8 cellular contexts compared by ENCODE assay signal in the genomic region with DNA sequence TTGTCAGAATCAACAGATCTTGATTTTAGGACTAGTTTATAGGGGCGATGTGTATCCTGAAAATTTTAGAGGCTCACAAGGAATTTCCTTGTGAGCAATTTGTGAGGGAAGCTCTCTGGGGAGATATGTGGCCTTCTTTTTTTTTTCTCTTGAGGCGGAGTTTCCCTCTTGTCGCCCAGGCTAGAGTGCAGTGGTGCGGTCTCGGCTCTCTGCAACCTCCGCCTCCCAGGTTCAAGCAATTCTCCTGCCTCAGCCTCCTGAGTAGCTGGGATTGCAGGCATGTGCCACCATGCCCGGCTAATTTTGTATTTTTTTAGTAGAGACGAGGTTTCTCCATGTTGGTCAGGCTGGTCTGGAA. TPM values are rescaled to one million over a fixed set of nuclear protein-coding genes. Genes with fewer than 3 reads are reported as not detected.
DNase-seq lines count a peak whose midpoint lies in the region; ATAC-seq, FAIRE-seq and TF ChIP-seq lines count a peak whose summit lies in the region.
"Not testable (repeated sequence)": the region's sequence is repeated elsewhere in the genome, so short reads cannot be mapped to it uniquely, and the experiment has no call there.

No MANE protein-coding gene starts in this region.

- H3K27me3 ChIP-seq in CD4-positive, CD25-positive, alpha-beta regulatory T cell (ENCODE audit: control insufficient read depth, insufficient read depth, low read length); PC-9 (ENCODE audit: insufficient read depth, low read depth); GM12878 (replicated peaks in 1 of 2; ENCODE audit: control insufficient read depth in 2 of 2, insufficient read depth in 2 of 2, low read length in 1 of 2); stomach: not testable (repeated sequence)

- not testable (repeated sequence) for H3K9me3 ChIP-seq in CD4-positive, CD25-positive, alpha-beta regulatory T cell (ENCODE audit: control insufficient read depth in 2 of 2, low read length in 2 of 2); PC-9 (ENCODE audit: insufficient read depth, low read depth); GM12878 (replicated peaks; ENCODE audit: control insufficient read depth, insufficient read depth, low read length); stomach

- peaks cover 19% of the 10 kb centered on the region for H3K4me1 ChIP-seq in CD4-positive, CD25-positive, alpha-beta regulatory T cell (ENCODE audit: control insufficient read depth, insufficient read depth, low read length, poor library complexity, severe bottlenecking)
- H3K4me1 ChIP-seq in PC-9 (replicated peaks; ENCODE audit: insufficient read depth) (peaks cover 14% of the 10 kb centered on the region), stomach (peaks cover 14 to 33% (median 32%) of the 10 kb centered on the region in 4 donors)
- not testable (repeated sequence) for H3K4me1 ChIP-seq in GM12878 (ENCODE audit: control insufficient read depth, insufficient read depth, low read length)

- H2AFZ ChIP-seq in PC-9, result peak overlapping the region; percentile 97; the same call in 1 of the 2 replicates
- H2AFZ ChIP-seq in GM12878 (ENCODE audit: control insufficient read depth, low read depth, low read length), result not testable (repeated sequence)

- in situ Hi-C loops in GM12878 (cut with MboI), result not testable (repeated sequence)

- not testable (repeated sequence) for TF ChIP-seq POLR2A in GM12878 (IDR thresholded peaks at IDR 0.05; ENCODE audit: low read depth, low read length); stomach (IDR thresholded peaks at IDR 0.05)

- H3K36me3 Mint-ChIP-seq in CD4-positive, CD25-positive, alpha-beta regulatory T cell, result not testable (repeated sequence)
- H3K36me3 Mint-ChIP-seq in activated CD4-positive, alpha-beta memory T cell treated with anti-CD3 and anti-CD28 coated beads, Interleukin-2, amount 10 ng/mL, durations not matched to agents 7 days and 5 days (ENCODE audit: low read depth), result peaks cover 31% of the 10 kb centered on the region
- H3K36me3 Mint-ChIP-seq in natural killer cell treated with Interleukin-12 subunit alpha and Interleukin-12 subunit beta and Interleukin-15 and Interleukin-18, amount 100 ng/mL, for 72 hours, result peaks cover 16% of the 10 kb centered on the region

- H3K4me1 Mint-ChIP-seq in CD4-positive, CD25-positive, alpha-beta regulatory T cell, result peaks cover 5 to 30% (median 18%) of the 10 kb centered on the region in 4 donors
- peaks cover 31% of the 10 kb centered on the region for H3K4me1 Mint-ChIP-seq in activated CD4-positive, alpha-beta memory T cell treated with anti-CD3 and anti-CD28 coated beads, Interleukin-2, amount 10 ng/mL, durations not matched to agents 7 days and 5 days
- H3K4me1 Mint-ChIP-seq in natural killer cell treated with Interleukin-12 subunit alpha and Interleukin-12 subunit beta and Interleukin-15 and Interleukin-18, amount 100 ng/mL, for 72 hours (ENCODE audit: low read depth in 2 of 2), result peaks cover 12 to 14% of the 10 kb centered on the region in 2 donors

- BruUV-seq in PC-9 (replicated peaks; lab: Mats Ljungman, UMichigan); GM12878 (replicated peaks; lab: Mats Ljungman, UMichigan): not testable (repeated sequence)

- CTCF ChIA-PET in HEK293T (lab: Yijun Ruan, JAX), result interaction anchor here (1.9 to 2.3 kb wide), 2 partner anchors 33 to 93 kb away, joined by 8 to 11 read pairs; no protein-coding TSS in a partner anchor
- CTCF ChIA-PET in PC-9 (lab: Charles Lee), result interaction anchor here (0.6 kb wide), 2 partner anchors 23 to 220 kb away, joined by 4 to 5 read pairs; no protein-coding TSS in a partner anchor
- CTCF ChIA-PET in activated CD4-positive, alpha-beta memory T cell treated with anti-CD3 and anti-CD28 coated beads, Interleukin-2, amount 10 ng/mL, durations not matched to agents 7 days and 5 days (lab: Charles Lee), result interaction anchor here (0.6 to 3.0 kb wide), 5 partner anchors 27 to 246 kb away, joined by 3 to 21 read pairs (median 8); partner anchors contain the start of gene MIF4GD
- CTCF ChIA-PET in GM12878 (lab: Yijun Ruan, JAX), result interaction anchor here (0.6 to 12.2 kb wide), 9 partner anchors 16 to 245 kb away, joined by 3 to 293 read pairs (median 3); partner anchors contain the start of gene ARMC7

- peak overlapping the region; percentile 99 for H3K4me2 ChIP-seq in PC-9
- H3K4me2 ChIP-seq in GM12878 (ENCODE audit: control insufficient read depth, insufficient read depth), result peak overlapping the region; percentile 34

- SMC1A ChIA-PET in GM12878 (lab: Charles Lee; ENCODE audit: uncharacterized antibody, unreplicated experiment), result interaction anchor here (1.0 to 2.2 kb wide), 5 partner anchors 63 to 246 kb away, joined by 3 to 14 read pairs (median 6); partner anchors contain the start of gene SLC25A19

- not testable (repeated sequence) for FAIRE-seq in GM12878 (lab: Jason Lieb, UNC)

- H4K20me1 ChIP-seq in PC-9 (ENCODE audit: insufficient read depth); GM12878 (ENCODE audit: control insufficient read depth, insufficient read depth): not testable (repeated sequence)

- intact Hi-C loops in PC-9 (cut with micrococcal nuclease; ENCODE audit: unreplicated experiment), result loop anchor here (10.0 kb wide), 1 partner anchor 172 kb away; no protein-coding TSS in a partner anchor
- intact Hi-C loops in GM12878 (cut with micrococcal nuclease; ENCODE audit: unreplicated experiment); stomach (cut with DNase I; ENCODE audit: low total_unique reads): not testable (repeated sequence)

- 28% methylated on average over 8 of the region's 8 CpGs for WGBS in GM12878 (ENCODE audit: insufficient coverage, insufficient replicate concordance, low lambda C conversion rate, missing lambda C conversion rate)
- 81 to 87% (median 84%) methylated on average over 7 to 8 of the region's 8 CpGs for WGBS in stomach, 5 donors

- not testable (repeated sequence) for H3K27ac ChIP-seq in CD4-positive, CD25-positive, alpha-beta regulatory T cell (ENCODE audit: insufficient read depth, low read length, poor library complexity, severe bottlenecking); PC-9; GM12878 (ENCODE audit: control insufficient read depth, insufficient read depth); stomach

- TF ChIP-seq RAD21 in GM12878 (IDR thresholded peaks at IDR 0.05; ENCODE audit: insufficient read depth, low read depth, low read length), result not testable (repeated sequence)

- TF ChIP-seq EP300 in GM12878 (IDR thresholded peaks at IDR 0.05; ENCODE audit: borderline replicate concordance in 1 of 2, control insufficient read depth in 1 of 2, low read depth in 2 of 2, low read length in 2 of 2); stomach (IDR thresholded peaks at IDR 0.05): not testable (repeated sequence)

- H3K4me3 Mint-ChIP-seq in CD4-positive, CD25-positive, alpha-beta regulatory T cell, result peak overlapping the region; percentile 95 to 96 (median 96)
- peak overlapping the region; percentile 86 for H3K4me3 Mint-ChIP-seq in activated CD4-positive, alpha-beta memory T cell treated with anti-CD3 and anti-CD28 coated beads, Interleukin-2, amount 10 ng/mL, durations not matched to agents 7 days and 5 days
- H3K4me3 Mint-ChIP-seq in natural killer cell treated with Interleukin-12 subunit alpha and Interleukin-12 subunit beta and Interleukin-15 and Interleukin-18, amount 100 ng/mL, for 72 hours, result peak overlapping the region; percentile 98

- H3K79me2 ChIP-seq in PC-9 (ENCODE audit: low read depth), result peaks cover 51% of the 10 kb centered on the region
- peaks cover 37% of the 10 kb centered on the region for H3K79me2 ChIP-seq in GM12878 (ENCODE audit: control insufficient read depth, insufficient read depth, low read length)

- not testable (repeated sequence) for H3K9me3 Mint-ChIP-seq in CD4-positive, CD25-positive, alpha-beta regulatory T cell; activated CD4-positive, alpha-beta memory T cell treated with anti-CD3 and anti-CD28 coated beads, Interleukin-2, amount 10 ng/mL, durations not matched to agents 7 days and 5 days; natural killer cell treated with Interleukin-12 subunit alpha and Interleukin-12 subunit beta and Interleukin-15 and Interleukin-18, amount 100 ng/mL, for 72 hours

- ATAC-seq in CD4-positive, CD25-positive, alpha-beta regulatory T cell (ENCODE audit: low read depth in 2 of 2); GM12878; natural killer cell treated with Interleukin-12 subunit alpha and Interleukin-12 subunit beta and Interleukin-15 and Interleukin-18, amount 100 ng/mL, for 72 hours: not testable (repeated sequence)

- RAD21 ChIA-PET in GM12878 (lab: Charles Lee; ENCODE audit: unreplicated experiment), result interaction anchor here (0.7 to 1.0 kb wide), 2 partner anchors 18 to 64 kb away, joined by 3 read pairs; partner anchors contain the start of gene MIF4GD

- POLR2A ChIA-PET in HEK293T (lab: Yijun Ruan, JAX), result interaction anchor here (0.7 to 3.5 kb wide), 14 partner anchors 9 to 334 kb away, joined by 3 to 19 read pairs (median 6); partner anchors contain the start of genes ARMC7, GGA3, KCTD2 and MRPS7
- POLR2A ChIA-PET in PC-9 (lab: Charles Lee; ENCODE audit: unreplicated experiment); GM12878 (lab: Charles Lee): not testable (repeated sequence)
- POLR2A ChIA-PET in activated CD4-positive, alpha-beta memory T cell treated with anti-CD3 and anti-CD28 coated beads, Interleukin-2, amount 10 ng/mL, durations not matched to agents 7 days and 5 days (lab: Charles Lee), result interaction anchor here (0.9 to 5.6 kb wide), 7 partner anchors 9 to 247 kb away, joined by 3 to 43 read pairs (median 8); partner anchors contain the start of genes GGA3, MIF4GD, MRPS7 and SUMO2

- TF ChIP-seq CTCF in PC-9 (conservative IDR thresholded peaks at IDR 0.05); GM12878 (IDR thresholded peaks at IDR 0.05 in 2 of 3, conservative IDR thresholded peaks at IDR 0.05 in 1 of 3; ENCODE audit: control insufficient read depth in 2 of 3, extremely low read depth in 1 of 3, insufficient read depth in 1 of 3, low read depth in 3 of 3, low read length in 3 of 3); fibroblast of villous mesenchyme (IDR thresholded peaks at IDR 0.05; ENCODE audit: insufficient read depth, low read depth, low read length); stomach (IDR thresholded peaks at IDR 0.05): not testable (repeated sequence)

- not testable (repeated sequence) for H3K27me3 Mint-ChIP-seq in CD4-positive, CD25-positive, alpha-beta regulatory T cell; activated CD4-positive, alpha-beta memory T cell treated with anti-CD3 and anti-CD28 coated beads, Interleukin-2, amount 10 ng/mL, durations not matched to agents 7 days and 5 days; natural killer cell treated with Interleukin-12 subunit alpha and Interleukin-12 subunit beta and Interleukin-15 and Interleukin-18, amount 100 ng/mL, for 72 hours

- not testable (repeated sequence) for H3K9me2 ChIP-seq in PC-9 (ENCODE audit: insufficient read depth)

- peak overlapping the region in 2 of 3 donors; percentile 9 to 97 for H3K27ac Mint-ChIP-seq in CD4-positive, CD25-positive, alpha-beta regulatory T cell
- not testable (repeated sequence) for H3K27ac Mint-ChIP-seq in activated CD4-positive, alpha-beta memory T cell treated with anti-CD3 and anti-CD28 coated beads, Interleukin-2, amount 10 ng/mL, durations not matched to agents 7 days and 5 days
- peak overlapping the region; percentile 95 to 98 for H3K27ac Mint-ChIP-seq in natural killer cell treated with Interleukin-12 subunit alpha and Interleukin-12 subunit beta and Interleukin-15 and Interleukin-18, amount 100 ng/mL, for 72 hours

- H3F3A ChIP-seq in PC-9 (ENCODE audit: insufficient read depth, low read depth), result peaks cover 26% of the 10 kb centered on the region

- peaks cover 32% of the 10 kb centered on the region for H3K36me3 ChIP-seq in CD4-positive, CD25-positive, alpha-beta regulatory T cell (ENCODE audit: control insufficient read depth, insufficient read depth, low read length)
- H3K36me3 ChIP-seq in PC-9 (ENCODE audit: low read depth) (peaks cover 18% of the 10 kb centered on the region), stomach (peaks cover 21 to 37% (median 34%) of the 10 kb centered on the region in 4 donors)
- not testable (repeated sequence) for H3K36me3 ChIP-seq in GM12878 (ENCODE audit: control insufficient read depth in 2 of 2, insufficient read depth in 2 of 2, low read length in 1 of 2)

- H3K9ac ChIP-seq in GM12878 (ENCODE audit: control insufficient read depth, insufficient read depth, low read length), result peak overlapping the region; percentile 89

- H3K4me3 ChIP-seq in CD4-positive, CD25-positive, alpha-beta regulatory T cell (ENCODE audit: low read depth, low read length), result not testable (repeated sequence)
- peak overlapping the region; percentile 93 for H3K4me3 ChIP-seq in PC-9
- H3K4me3 ChIP-seq in GM12878, result peak overlapping the region; percentile 77; the same call in 1 of the 2 replicates
- peak overlapping the region; percentile 7 for H3K4me3 ChIP-seq in fibroblast of villous mesenchyme (ENCODE audit: low read depth, low read length)
- peak overlapping the region in 3 of 4 donors; percentile 87 to 96 (median 88) for H3K4me3 ChIP-seq in stomach

- DNase-seq in CD4-positive, CD25-positive, alpha-beta regulatory T cell; HEK293T (ENCODE audit: extremely low spot score); PC-9; activated CD4-positive, alpha-beta memory T cell treated with anti-CD3 and anti-CD28 coated beads, Interleukin-2, amount 10 ng/mL, durations not matched to agents 7 days and 5 days; GM12878 (ENCODE audit: low read depth, low spot score); fibroblast of villous mesenchyme (ENCODE audit: low read depth); natural killer cell treated with Interleukin-12 subunit alpha and Interleukin-12 subunit beta and Interleukin-15 and Interleukin-18, amount 100 ng/mL, for 72 hours (ENCODE audit: low spot score); stomach: not testable (repeated sequence)

RNA-seq across cellular contexts. Expression of gene NUP85, which starts 1.6 kb away (rescaled TPM):
- 79.5 TPM for total RNA-seq in CD4-positive, CD25-positive, alpha-beta regulatory T cell
- 10 to 100 TPM; 31.1 to 60.7 (median 44.3) TPM for polyA plus RNA-seq in CD4-positive, CD25-positive, alpha-beta regulatory T cell
- total RNA-seq in PC-9 (2021) (64.2 and 73.1 TPM in 2 replicates), GM12878 (2014; rRNA removed) (47.1 and 57.8 TPM in 2 replicates), GM12878 (2014; rRNA removed; fragmentation: Illumina TruSeq; extraction: Trizol) (52.9 and 54.0 TPM in 2 replicates), GM12878 (2021) (82.5 and 97.9 TPM in 2 replicates), fibroblast of villous mesenchyme (31.1 and 31.6 TPM in 2 replicates), stomach (100 to 1,000 TPM in 1 of 5 donors, 10 to 100 TPM in 4; 20.3 to 220 (median 29.2) TPM)
- total RNA-seq in activated CD4-positive, alpha-beta memory T cell treated with anti-CD3 and anti-CD28 coated beads, Interleukin-2, amount 10 ng/mL, durations not matched to agents 7 days and 5 days, result 100 to 1,000 TPM; 109 to 116 TPM
- total RNA-seq in GM12878 (2013; cell fraction: nucleolus; rRNA removed), result 89.4 and 98.6 TPM in 2 replicates
- 58.6 TPM for polyA plus RNA-seq in GM12878 (2011; ENCODE audit: low read depth)
- polyA plus RNA-seq in GM12878 (2011; rRNA removed) (80.8 and 92.9 TPM in 2 replicates), GM12878 (2014; fragmentation: Illumina TruSeq; extraction: Trizol) (59.6 and 65.9 TPM in 2 replicates), GM12878 (2014; fragmentation: Nextera tagmentation; extraction: Ambion mirVana) (100 to 1,000 TPM; 127 to 135 TPM), GM12878 (2014; rRNA removed) (83.2 and 87.8 TPM in 2 replicates), GM12878 (2016; fragmentation: Nextera tagmentation; extraction: Ambion mirVana) (100 to 1,000 TPM; 103 to 104 TPM), stomach (10 to 100 TPM; 21.5 to 52.1 (median 37.3) TPM)
- polyA plus RNA-seq in GM12878 (2011; cell fraction: cytosol; rRNA removed), result 112 and 130 TPM in 2 replicates
- polyA plus RNA-seq in GM12878 (2011; cell fraction: nucleus; rRNA removed), result 362 and 389 TPM in 2 replicates
- 37.7 and 46.3 TPM in 2 replicates for polyA plus RNA-seq in GM12878 (2012)
- polyA minus RNA-seq in GM12878 (2011; rRNA and poly(A)+ RNA removed), result 80.2 and 80.8 TPM in 2 replicates
- polyA minus RNA-seq in GM12878 (2011; cell fraction: cytosol; rRNA and poly(A)+ RNA removed), result 24.1 and 34.9 TPM in 2 replicates
- 54.2 and 98.1 TPM in 2 replicates for polyA minus RNA-seq in GM12878 (2011; cell fraction: nucleus; rRNA and poly(A)+ RNA removed)
- total RNA-seq in natural killer cell treated with Interleukin-12 subunit alpha and Interleukin-12 subunit beta and Interleukin-15 and Interleukin-18, amount 100 ng/mL, for 72 hours, result 100 to 1,000 TPM in 1 of 2 donors, 10 to 100 TPM in 1; 94.1 to 202 TPM

RNA-seq across cellular contexts. Expression of gene SUMO2, which starts 24.3 kb away (rescaled TPM):
- 318 TPM for total RNA-seq in CD4-positive, CD25-positive, alpha-beta regulatory T cell
- polyA plus RNA-seq in CD4-positive, CD25-positive, alpha-beta regulatory T cell, result 100 to 1,000 TPM; 416 to 660 (median 495) TPM
- total RNA-seq in PC-9 (2021) (425 and 486 TPM in 2 replicates), GM12878 (2014; rRNA removed) (163 and 207 TPM in 2 replicates), GM12878 (2014; rRNA removed; fragmentation: Illumina TruSeq; extraction: Trizol) (312 and 322 TPM in 2 replicates), GM12878 (2021) (506 and 514 TPM in 2 replicates), fibroblast of villous mesenchyme (79.2 and 124 TPM in 2 replicates), stomach (10 to 100 TPM; 10.7 to 88.1 (median 53.6) TPM)
- total RNA-seq in activated CD4-positive, alpha-beta memory T cell treated with anti-CD3 and anti-CD28 coated beads, Interleukin-2, amount 10 ng/mL, durations not matched to agents 7 days and 5 days, result 100 to 1,000 TPM; 548 to 559 TPM
- total RNA-seq in GM12878 (2013; cell fraction: nucleolus; rRNA removed), result 19.8 and 21.3 TPM in 2 replicates
- 65.4 TPM for polyA plus RNA-seq in GM12878 (2011; ENCODE audit: low read depth)
- polyA plus RNA-seq in GM12878 (2011; rRNA removed) (603 and 801 TPM in 2 replicates), GM12878 (2014; fragmentation: Illumina TruSeq; extraction: Trizol) (265 and 335 TPM in 2 replicates), GM12878 (2014; fragmentation: Nextera tagmentation; extraction: Ambion mirVana) (100 to 1,000 TPM; 709 to 767 TPM), GM12878 (2014; rRNA removed) (232 and 249 TPM in 2 replicates), GM12878 (2016; fragmentation: Nextera tagmentation; extraction: Ambion mirVana) (100 to 1,000 TPM; 755 to 803 TPM), stomach (100 to 1,000 TPM in 2 of 3 donors, 10 to 100 TPM in 1; 66.0 to 141 (median 130) TPM)
- 90.6 and 121 TPM in 2 replicates for polyA plus RNA-seq in GM12878 (2011; cell fraction: cytosol; rRNA removed)
- polyA plus RNA-seq in GM12878 (2011; cell fraction: nucleus; rRNA removed), result 80.5 and 124 TPM in 2 replicates
- 224 and 225 TPM in 2 replicates for polyA plus RNA-seq in GM12878 (2012)
- polyA minus RNA-seq in GM12878 (2011; rRNA and poly(A)+ RNA removed), result 63.9 and 102 TPM in 2 replicates
- 148 and 173 TPM in 2 replicates for polyA minus RNA-seq in GM12878 (2011; cell fraction: cytosol; rRNA and poly(A)+ RNA removed)
- polyA minus RNA-seq in GM12878 (2011; cell fraction: nucleus; rRNA and poly(A)+ RNA removed), result 13.5 and 14.2 TPM in 2 replicates
- total RNA-seq in natural killer cell treated with Interleukin-12 subunit alpha and Interleukin-12 subunit beta and Interleukin-15 and Interleukin-18, amount 100 ng/mL, for 72 hours, result 100 to 1,000 TPM; 332 to 497 TPM

RNA-seq across cellular contexts. Expression of gene JPT1, which starts 52.7 kb away (rescaled TPM):
- total RNA-seq in CD4-positive, CD25-positive, alpha-beta regulatory T cell, result 70.9 TPM
- polyA plus RNA-seq in CD4-positive, CD25-positive, alpha-beta regulatory T cell, result 100 to 1,000 TPM; 143 to 231 (median 192) TPM
- 250 and 277 TPM in 2 replicates for total RNA-seq in PC-9 (2021)
- total RNA-seq in activated CD4-positive, alpha-beta memory T cell treated with anti-CD3 and anti-CD28 coated beads, Interleukin-2, amount 10 ng/mL, durations not matched to agents 7 days and 5 days, result 100 to 1,000 TPM; 305 to 329 TPM
- total RNA-seq in GM12878 (2013; cell fraction: nucleolus; rRNA removed), result 43.4 and 56.9 TPM in 2 replicates
- total RNA-seq in GM12878 (2014; rRNA removed), result 150 and 158 TPM in 2 replicates
- 324 and 357 TPM in 2 replicates for total RNA-seq in GM12878 (2014; rRNA removed; fragmentation: Illumina TruSeq; extraction: Trizol)
- total RNA-seq in GM12878 (2021), result 316 and 327 TPM in 2 replicates
- 208 TPM for polyA plus RNA-seq in GM12878 (2011; ENCODE audit: low read depth)
- polyA plus RNA-seq in GM12878 (2011; rRNA removed), result 79.7 and 112 TPM in 2 replicates
- 288 and 290 TPM in 2 replicates for polyA plus RNA-seq in GM12878 (2011; cell fraction: cytosol; rRNA removed)
- polyA plus RNA-seq in GM12878 (2011; cell fraction: nucleus; rRNA removed), result 199 and 203 TPM in 2 replicates
- polyA plus RNA-seq in GM12878 (2012), result 277 and 284 TPM in 2 replicates
- polyA plus RNA-seq in GM12878 (2014; fragmentation: Illumina TruSeq; extraction: Trizol), result 101 and 318 TPM in 2 replicates
- polyA plus RNA-seq in GM12878 (2014; fragmentation: Nextera tagmentation; extraction: Ambion mirVana), result 100 to 1,000 TPM in 1 of 2 experiments, 10 to 100 TPM in 1; 95.9 to 140 TPM
- 339 and 341 TPM in 2 replicates for polyA plus RNA-seq in GM12878 (2014; rRNA removed)
- 100 to 1,000 TPM; 648 to 651 TPM for polyA plus RNA-seq in GM12878 (2016; fragmentation: Nextera tagmentation; extraction: Ambion mirVana)
- polyA minus RNA-seq in GM12878 (2011; rRNA and poly(A)+ RNA removed), result 39.5 and 98.5 TPM in 2 replicates
- polyA minus RNA-seq in GM12878 (2011; cell fraction: cytosol; rRNA and poly(A)+ RNA removed), result 111 and 140 TPM in 2 replicates
- 46.9 and 65.1 TPM in 2 replicates for polyA minus RNA-seq in GM12878 (2011; cell fraction: nucleus; rRNA and poly(A)+ RNA removed)
- total RNA-seq in fibroblast of villous mesenchyme, result 163 and 189 TPM in 2 replicates
- 100 to 1,000 TPM; 219 to 351 TPM for total RNA-seq in natural killer cell treated with Interleukin-12 subunit alpha and Interleukin-12 subunit beta and Interleukin-15 and Interleukin-18, amount 100 ng/mL, for 72 hours
- 100 to 1,000 TPM in 1 of 5 donors, 10 to 100 TPM in 3, 1 to 10 TPM in 1; 8.0 to 217 (median 61.9) TPM for total RNA-seq in stomach
- polyA plus RNA-seq in stomach, result 100 to 1,000 TPM; 133 to 405 (median 227) TPM

RNA-seq across cellular contexts. Expression of gene GGA3, which starts 54.4 kb away (rescaled TPM):
- total RNA-seq in CD4-positive, CD25-positive, alpha-beta regulatory T cell, result 92.6 TPM
- 10 to 100 TPM in 3 of 4 donors, 1 to 10 TPM in 1; 8.0 to 17.2 (median 10.9) TPM for polyA plus RNA-seq in CD4-positive, CD25-positive, alpha-beta regulatory T cell
- total RNA-seq in PC-9 (2021), result 34.8 and 37.5 TPM in 2 replicates
- 10 to 100 TPM; 73.4 to 79.4 TPM for total RNA-seq in activated CD4-positive, alpha-beta memory T cell treated with anti-CD3 and anti-CD28 coated beads, Interleukin-2, amount 10 ng/mL, durations not matched to agents 7 days and 5 days
- total RNA-seq in GM12878 (2013; cell fraction: nucleolus; rRNA removed), result 70.6 and 92.6 TPM in 2 replicates
- 19.6 and 20.7 TPM in 2 replicates for total RNA-seq in GM12878 (2014; rRNA removed)
- 13.5 and 14.3 TPM in 2 replicates for total RNA-seq in GM12878 (2014; rRNA removed; fragmentation: Illumina TruSeq; extraction: Trizol)
- 52.1 and 57.5 TPM in 2 replicates for total RNA-seq in GM12878 (2021)
- polyA plus RNA-seq in GM12878 (2011; ENCODE audit: low read depth), result 34.9 TPM
- polyA plus RNA-seq in GM12878 (2011; rRNA removed), result 26.2 and 34.9 TPM in 2 replicates
- 25.9 and 26.0 TPM in 2 replicates for polyA plus RNA-seq in GM12878 (2011; cell fraction: cytosol; rRNA removed)
- 244 and 300 TPM in 2 replicates for polyA plus RNA-seq in GM12878 (2011; cell fraction: nucleus; rRNA removed)
- 51.0 and 62.2 TPM in 2 replicates for polyA plus RNA-seq in GM12878 (2012)
- polyA plus RNA-seq in GM12878 (2014; fragmentation: Illumina TruSeq; extraction: Trizol), result 31.7 and 41.3 TPM in 2 replicates
- 1 to 10 TPM; 7.0 to 8.1 TPM for polyA plus RNA-seq in GM12878 (2014; fragmentation: Nextera tagmentation; extraction: Ambion mirVana)
- 36.4 and 40.2 TPM in 2 replicates for polyA plus RNA-seq in GM12878 (2014; rRNA removed)
- polyA plus RNA-seq in GM12878 (2016; fragmentation: Nextera tagmentation; extraction: Ambion mirVana), result 10 to 100 TPM; 33.0 to 36.3 TPM
- 50.4 and 73.4 TPM in 2 replicates for polyA minus RNA-seq in GM12878 (2011; rRNA and poly(A)+ RNA removed)
- 9.0 and 14.0 TPM in 2 replicates for polyA minus RNA-seq in GM12878 (2011; cell fraction: cytosol; rRNA and poly(A)+ RNA removed)
- polyA minus RNA-seq in GM12878 (2011; cell fraction: nucleus; rRNA and poly(A)+ RNA removed), result 39.3 and 49.0 TPM in 2 replicates
- total RNA-seq in fibroblast of villous mesenchyme, result 13.2 and 14.2 TPM in 2 replicates
- total RNA-seq in natural killer cell treated with Interleukin-12 subunit alpha and Interleukin-12 subunit beta and Interleukin-15 and Interleukin-18, amount 100 ng/mL, for 72 hours, result 100 to 1,000 TPM in 1 of 2 donors, 10 to 100 TPM in 1; 77.3 to 111 TPM
- 10 to 100 TPM in 4 of 5 donors, 1 to 10 TPM in 1; 9.5 to 94.5 (median 58.5) TPM for total RNA-seq in stomach
- 10 to 100 TPM; 10.2 to 18.3 (median 11.8) TPM for polyA plus RNA-seq in stomach

RNA-seq across cellular contexts. Expression of gene MRPS7, which starts 54.6 kb away (rescaled TPM):
- total RNA-seq in CD4-positive, CD25-positive, alpha-beta regulatory T cell, result 32.3 TPM
- 100 to 1,000 TPM; 119 to 141 (median 120) TPM for polyA plus RNA-seq in CD4-positive, CD25-positive, alpha-beta regulatory T cell
- total RNA-seq in PC-9 (2021) (50.1 and 51.3 TPM in 2 replicates), GM12878 (2014; rRNA removed) (105 and 117 TPM in 2 replicates), GM12878 (2014; rRNA removed; fragmentation: Illumina TruSeq; extraction: Trizol) (89.6 and 101 TPM in 2 replicates), GM12878 (2021) (88.4 and 89.2 TPM in 2 replicates), fibroblast of villous mesenchyme (57.0 and 70.8 TPM in 2 replicates), stomach (100 to 1,000 TPM in 1 of 5 donors, 10 to 100 TPM in 3, 1 to 10 TPM in 1; 6.7 to 136 (median 37.9) TPM)
- total RNA-seq in activated CD4-positive, alpha-beta memory T cell treated with anti-CD3 and anti-CD28 coated beads, Interleukin-2, amount 10 ng/mL, durations not matched to agents 7 days and 5 days, result 10 to 100 TPM; 39.7 to 40.0 TPM
- 40.8 and 41.5 TPM in 2 replicates for total RNA-seq in GM12878 (2013; cell fraction: nucleolus; rRNA removed)
- 40.9 TPM for polyA plus RNA-seq in GM12878 (2011; ENCODE audit: low read depth)
- polyA plus RNA-seq in GM12878 (2011; rRNA removed) (73.6 and 89.7 TPM in 2 replicates), GM12878 (2014; fragmentation: Illumina TruSeq; extraction: Trizol) (71.2 and 101 TPM in 2 replicates), GM12878 (2014; fragmentation: Nextera tagmentation; extraction: Ambion mirVana) (100 to 1,000 TPM; 161 to 209 TPM), GM12878 (2014; rRNA removed) (93.2 and 108 TPM in 2 replicates), GM12878 (2016; fragmentation: Nextera tagmentation; extraction: Ambion mirVana) (100 to 1,000 TPM; 207 to 217 TPM), stomach (10 to 100 TPM; 53.3 to 69.4 (median 69.0) TPM)
- polyA plus RNA-seq in GM12878 (2011; cell fraction: cytosol; rRNA removed), result 90.3 and 94.2 TPM in 2 replicates
- 68.9 and 73.0 TPM in 2 replicates for polyA plus RNA-seq in GM12878 (2011; cell fraction: nucleus; rRNA removed)
- polyA plus RNA-seq in GM12878 (2012), result 50.5 and 55.2 TPM in 2 replicates
- 44.1 and 47.2 TPM in 2 replicates for polyA minus RNA-seq in GM12878 (2011; rRNA and poly(A)+ RNA removed)
- 16.8 and 20.8 TPM in 2 replicates for polyA minus RNA-seq in GM12878 (2011; cell fraction: cytosol; rRNA and poly(A)+ RNA removed)
- polyA minus RNA-seq in GM12878 (2011; cell fraction: nucleus; rRNA and poly(A)+ RNA removed), result 26.8 and 39.8 TPM in 2 replicates
- 10 to 100 TPM; 76.4 to 82.8 TPM for total RNA-seq in natural killer cell treated with Interleukin-12 subunit alpha and Interleukin-12 subunit beta and Interleukin-15 and Interleukin-18, amount 100 ng/mL, for 72 hours
